24 cellular contexts compared by ENCODE assay signal in the genomic region with DNA sequence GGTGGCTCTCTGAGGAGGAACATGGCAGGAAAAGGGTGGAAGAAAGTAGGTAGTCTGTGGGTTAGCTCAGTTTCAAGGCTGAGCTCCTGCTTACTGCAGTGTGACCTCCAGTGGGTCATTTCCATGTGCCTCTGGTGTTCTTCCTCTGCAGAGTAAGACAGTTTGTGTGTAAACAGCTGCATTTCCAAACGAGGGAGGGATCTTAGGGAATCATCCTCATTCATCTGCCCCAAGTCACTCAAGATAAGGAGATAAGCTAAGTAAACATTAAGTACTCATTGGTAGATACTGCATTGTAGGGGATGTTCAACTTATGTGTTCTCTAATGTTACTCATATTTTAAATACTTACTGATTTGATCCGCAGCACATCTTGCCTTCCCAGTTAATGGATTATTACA.
"Had no signal": no experiment of that assay in that cellular context is flagged by ENCODE, and none has a peak within 500 bp of the region (broad histone marks: within the 10 kb centered on the region; RNA-seq: fewer than 3 reads in every experiment).

No MANE protein-coding gene starts in this region.

- H3K27ac ChIP-seq: epithelial cell of prostate, gastrocnemius medialis, lower lobe of right lung, neural progenitor cell, parathyroid adenoma, right lobe of liver, suprapubic skin, transverse colon, upper lobe of right lung had no signal

- H3K79me2 ChIP-seq: parathyroid adenoma had no signal

- H3K36me3 ChIP-seq: gastrocnemius medialis, lower lobe of right lung, neural progenitor cell, right lobe of liver, suprapubic skin, transverse colon, upper lobe of right lung, uterus had no signal

- H3K27me3 ChIP-seq: gastrocnemius medialis, neural progenitor cell, right lobe of liver, suprapubic skin, transverse colon, upper lobe of right lung, uterus had no signal

- H3K9me3 ChIP-seq: gastrocnemius medialis, lower lobe of right lung, right lobe of liver, suprapubic skin, transverse colon, upper lobe of right lung, uterus had no signal

- H2AFZ ChIP-seq: neural progenitor cell, parathyroid adenoma had no signal

- ATAC-seq: esophagus mucosa; gastrocnemius medialis; left ventricle myocardium superior; lower lobe of right lung; natural killer cell; right lobe of liver; stimulated activated naive CD8-positive, alpha-beta T cell treated with anti-CD3 and anti-CD28 coated beads, Interleukin-15, amount 100 ng/mL, for 72 hours; upper lobe of right lung had no signal

- H3K4me2 ChIP-seq: neural progenitor cell, smooth muscle cell had no signal

- DNase-seq: effector CD8-positive, alpha-beta T cell; endodermal cell; foreskin fibroblast; gastrocnemius medialis; head of caudate nucleus; left ventricle myocardium superior; lower lobe of right lung; natural killer cell; right lobe of liver; stimulated activated CD4-positive, alpha-beta T cell treated with anti-CD3 and anti-CD28 coated beads, Interleukin-12 subunit alpha, Interleukin-12 subunit beta, amount 100 ng/mL, for 4 hours; stimulated activated CD4-positive, alpha-beta T cell treated with anti-CD3 and anti-CD28 coated beads, Interleukin-1b, Interleukin-23, amount 100 ng/mL, for 48 hours; stimulated activated CD4-positive, alpha-beta T cell treated with anti-CD3 and anti-CD28 coated beads, Interleukin-4, amount 100 ng/mL, for 1 hour; stimulated activated CD8-positive, alpha-beta memory T cell treated with anti-CD3 and anti-CD28 coated beads, Interleukin-4, amount 100 ng/mL, for 48 hours; stimulated activated naive CD4-positive, alpha-beta T cell; stimulated activated naive CD8-positive, alpha-beta T cell treated with anti-CD3 and anti-CD28 coated beads, Interleukin-15, amount 100 ng/mL, for 72 hours; transverse colon; upper lobe of right lung; uterus had no signal

- H3K4me3 ChIP-seq: gastrocnemius medialis, lower lobe of right lung, neural progenitor cell, right lobe of liver, smooth muscle cell, suprapubic skin, transverse colon, upper lobe of right lung, uterus had no signal

- H3K4me1 ChIP-seq: neural progenitor cell, parathyroid adenoma, right lobe of liver, upper lobe of right lung had no signal

- H3K9ac ChIP-seq: neural progenitor cell, parathyroid adenoma had no signal
